ENCODE assay signal across 22 cellular contexts in genomic region chr2:168673265-168674222, GRCh38.
DNase-seq lines count a peak whose midpoint lies in the region; ATAC-seq and TF ChIP-seq lines count a peak whose summit lies in the region.
"Had no signal": no experiment of that assay in that cellular context is flagged by ENCODE, and none has a peak within 500 bp of the region (broad histone marks: within the 10 kb centered on the region; RNA-seq: fewer than 3 reads in every experiment).

No MANE protein-coding gene starts in this region.

- in situ Hi-C loops in G401 (cut with HindIII; ENCODE audit: low sequenced_read_pairs) = no loop called here

- H3K23ac ChIP-seq in mesendoderm (ENCODE audit: low read length) = no peak overlapping the region

- no CpG with 5 or more reads among the region's 10 CpGs for WGBS in mesendoderm (ENCODE audit: extremely low coverage, insufficient coverage, low lambda C conversion rate)

- H3K4ac ChIP-seq in mesendoderm (ENCODE audit: low read depth, low read length) = no peak overlapping the region

- H3K9ac ChIP-seq in mesendoderm (ENCODE audit: low read length) = no peak overlapping the region
- H3K9ac ChIP-seq: BLaER1 had no signal

- H3K36me3 ChIP-seq in OCI-LY7 (ENCODE audit: insufficient read depth, low read length) = no peaks in the 10 kb centered on the region
- H3K36me3 ChIP-seq in mesendoderm (ENCODE audit: control insufficient read depth, insufficient read depth, low read length) = no peaks in the 10 kb centered on the region

- H3K4me1 ChIP-seq in OCI-LY7 (ENCODE audit: insufficient read depth, low read length, poor library complexity, severe bottlenecking) (no peaks in the 10 kb centered on the region), mesendoderm (ENCODE audit: control insufficient read depth, low read depth, low read length) (no peaks in the 10 kb centered on the region)
- H3K4me1 ChIP-seq: BLaER1, Caco-2 had no signal

- intact Hi-C loops in OCI-LY7 (cut with micrococcal nuclease; ENCODE audit: unreplicated experiment) = no loop called here

- H3K79me1 ChIP-seq in mesendoderm (ENCODE audit: low read length) = no peaks in the 10 kb centered on the region

- BruUV-seq in OCI-LY7 (replicated peaks; lab: Mats Ljungman, UMichigan) = no TSS peak

- no peak for TF ChIP-seq CTCF in OCI-LY7 (conservative IDR thresholded peaks at IDR 0.05; ENCODE audit: low read length)

- H2BK15ac ChIP-seq in mesendoderm (replicated peaks; ENCODE audit: low read depth) = no peak overlapping the region

- H3K27ac ChIP-seq in OCI-LY7 (ENCODE audit: low read depth, low read length, poor library complexity, severe bottlenecking) (no peak overlapping the region), mesendoderm (ENCODE audit: low read depth, low read length) (no peak overlapping the region)
- H3K27ac ChIP-seq: BLaER1 had no signal

- H3K9me2 ChIP-seq in OCI-LY7 (ENCODE audit: insufficient read depth, low read length) = no peaks in the 10 kb centered on the region

- no peak overlapping the region for H2AFZ ChIP-seq in OCI-LY7 (ENCODE audit: low read length)

- no peak overlapping the region for H2BK5ac ChIP-seq in mesendoderm (ENCODE audit: low read length)

- no peak overlapping the region for H3K4me2 ChIP-seq in OCI-LY7 (ENCODE audit: low read length)
- H3K4me2 ChIP-seq in mesendoderm (ENCODE audit: low read length) = no peak overlapping the region
- H3K4me2 ChIP-seq: BLaER1 had no signal

- H3K27me3 ChIP-seq in mesendoderm (ENCODE audit: insufficient read depth, low read length, poor library complexity) = no peaks in the 10 kb centered on the region
- H3K27me3 ChIP-seq: BLaER1 had no signal

- ATAC-seq in HG03354 (IDR thresholded peaks at IDR 0.05; ENCODE audit: poor library complexity, severe bottlenecking, unreplicated experiment) = no peak
- ATAC-seq: Right ventricle myocardium inferior had no signal

- H3K4me3 ChIP-seq in OCI-LY7 (ENCODE audit: low read depth, low read length, poor library complexity, severe bottlenecking) (no peak overlapping the region), mesendoderm (ENCODE audit: low read length) (no peak overlapping the region)
- H3K4me3 ChIP-seq: BLaER1 had no signal

- H2AK5ac ChIP-seq in mesendoderm (ENCODE audit: low read length) = no peak overlapping the region

- H3K79me2 ChIP-seq in OCI-LY7 (ENCODE audit: insufficient read depth, low read depth, low read length) (no peaks in the 10 kb centered on the region), mesendoderm (ENCODE audit: control insufficient read depth, insufficient read depth, low read length) (no peaks in the 10 kb centered on the region)

- POLR2A ChIA-PET in OCI-LY7 (lab: Charles Lee) = no interaction called here

- H4K8ac ChIP-seq in mesendoderm (ENCODE audit: low read depth, low read length) = no peak overlapping the region

- no peak overlapping the region for H3K56ac ChIP-seq in mesendoderm (ENCODE audit: low read length)

- H3K9me3 ChIP-seq in OCI-LY7 (ENCODE audit: low read length) = no peaks in the 10 kb centered on the region
- H3K9me3 ChIP-seq: BLaER1, Caco-2 had no signal

- no peak overlapping the region for H3K18ac ChIP-seq in mesendoderm (ENCODE audit: low read length)

- H4K5ac ChIP-seq in mesendoderm (ENCODE audit: low read length) = no peak overlapping the region

- DNase-seq in DMS 273 (lab: John Stamatoyannopoulos, UW; ENCODE audit: unreplicated experiment) = peak; percentile 80
- peak; percentile 73 for DNase-seq in G401 (ENCODE audit: low spot score)
- DNase-seq in NCI-H446 treated with DMSO at 0.1 percent for 48 hours (lab: John Stamatoyannopoulos, UW) = peak; percentile 40
- DNase-seq in cerebellar cortex (ENCODE audit: low spot score) = peak; percentile 70
- DNase-seq in OCI-LY7 (ENCODE audit: low spot score) = no peak
- DNase-seq in mesendoderm = no peak
- DNase-seq: ACHN; Caco-2; CD4-positive, alpha-beta T cell; DMS153; H7; HFFc6; IMR-90; NCI-H1105; NCI-H146; NCI-H2029; NCI-H345; NCI-H774; T-helper 2 cell had no signal

- H2BK120ac ChIP-seq in mesendoderm (ENCODE audit: low read depth, low read length) = no peak overlapping the region

- CTCF ChIA-PET in OCI-LY7 (lab: Charles Lee; ENCODE audit: unreplicated experiment) = no interaction called here

- no peaks in the 10 kb centered on the region for H4K20me1 ChIP-seq in OCI-LY7 (ENCODE audit: insufficient read depth, low read length)
- H4K20me1 ChIP-seq: BLaER1 had no signal

Comparison
In these comparisons a context has a peak if more than half of its experiments do, and no peak if none do; other contexts are left out.
1. DNase-seq: peak in DMS 273 (single experiment), G401 (single experiment), NCI-H446 treated with DMSO at 0.1 percent for 48 hours (single experiment) and cerebellar cortex (single experiment); none in OCI-LY7 (single experiment) and mesendoderm (single experiment).